ENCODE assay signal across 21 cellular contexts in genomic region chr2:159592446-159592845, GRCh38. TPM values are rescaled to one million over a fixed set of nuclear protein-coding genes. Genes with fewer than 3 reads are reported as not detected.
DNase-seq lines count a peak whose midpoint lies in the region; ATAC-seq, FAIRE-seq and TF ChIP-seq lines count a peak whose summit lies in the region.
"Had no signal": no experiment of that assay in that cellular context is flagged by ENCODE, and none has a peak within 500 bp of the region (broad histone marks: within the 10 kb centered on the region; RNA-seq: fewer than 3 reads in every experiment).

No MANE protein-coding gene starts in this region.

- ATAC-seq in right cardiac atrium (peak; percentile 50 to 68), GM19467 (IDR thresholded peaks at IDR 0.05; ENCODE audit: unreplicated experiment) (no peak)
- ATAC-seq: activated CD8-positive, alpha-beta T cell treated with anti-CD3 and anti-CD28 coated beads, Interleukin-2, amount 10 ng/mL, durations not matched to agents 7 days and 5 days; psoas muscle had no signal

- H3K9me3 ChIP-seq in right cardiac atrium (ENCODE audit: control insufficient read depth, low read length), result no peaks in the 10 kb centered on the region
- H3K9me3 ChIP-seq in ascending aorta, result no peaks in the 10 kb centered on the region
- H3K9me3 ChIP-seq: psoas muscle had no signal

- WGBS in right cardiac atrium, result 87% methylated on average over 3 of the region's 3 CpGs

- DNase-seq in MV-4-11 (lab: John Stamatoyannopoulos, UW) (peak; percentile 71), bronchial epithelial cell (ENCODE audit: low read depth) (no peak), right cardiac atrium (no peak), superior temporal gyrus (ENCODE audit: extremely low spot score) (peak; percentile 68), NCI-H774 (lab: John Stamatoyannopoulos, UW) (no peak), ascending aorta (ENCODE audit: low spot score in 2 of 2) (no peak)
- DNase-seq: activated CD8-positive, alpha-beta T cell treated with anti-CD3 and anti-CD28 coated beads, Interleukin-2, amount 10 ng/mL, durations not matched to agents 7 days and 5 days; activated gamma-delta T cell treated with Interleukin-2 at 50 U/mL for 16 hours; activated T-cell treated with anti-CD3 and anti-CD28 coated beads, Interleukin-2, amount 50 U/mL, for 1 hour; brain microvascular endothelial cell; DMS79; NCI-H1436; NCI-H510A; NK-92 treated with Interleukin-12 subunit alpha and Interleukin-12 subunit beta, amount 100 ng/mL, for 24 hours; psoas muscle; stimulated activated naive CD4-positive, alpha-beta T cell; T1000 had no signal

- H3K27ac ChIP-seq in right cardiac atrium (ENCODE audit: low read length) (no peak overlapping the region), ascending aorta (no peak overlapping the region)
- H3K27ac ChIP-seq: brain microvascular endothelial cell, psoas muscle, RWPE1, skin epidermis had no signal

- H3K36me3 ChIP-seq in bronchial epithelial cell (ENCODE audit: control insufficient read depth, insufficient read depth, low read length) (peaks cover 2% of the 10 kb centered on the region), ascending aorta (no peaks in the 10 kb centered on the region)
- H3K36me3 ChIP-seq: brain microvascular endothelial cell had no signal

- peaks cover 6% of the 10 kb centered on the region for H3K4me1 ChIP-seq in right cardiac atrium (ENCODE audit: control insufficient read depth, insufficient read depth, low read length)
- no peaks in the 10 kb centered on the region for H3K4me1 ChIP-seq in ascending aorta
- H3K4me1 ChIP-seq: psoas muscle had no signal

- intact Hi-C loops in right cardiac atrium (cut with DNase I), result no loop called here
- intact Hi-C loops in ascending aorta (cut with DNase I), result no loop called here

- TF ChIP-seq CTCF in bronchial epithelial cell (IDR thresholded peaks at IDR 0.05; ENCODE audit: insufficient read depth, low read length, severe bottlenecking), result no peak
- TF ChIP-seq CTCF in ascending aorta (IDR thresholded peaks at IDR 0.05), result no peak

- H3K4me3 ChIP-seq in bronchial epithelial cell (ENCODE audit: low read depth, low read length), result no peak overlapping the region
- H3K4me3 ChIP-seq in right cardiac atrium (ENCODE audit: low read length), result no peak overlapping the region
- H3K4me3 ChIP-seq in ascending aorta, result no peak overlapping the region
- H3K4me3 ChIP-seq: psoas muscle, skin epidermis had no signal

- peak; percentile 96 for FAIRE-seq in bronchial epithelial cell (lab: Jason Lieb, UNC)
- FAIRE-seq: GM19239 had no signal

- H3K27me3 ChIP-seq in bronchial epithelial cell (ENCODE audit: control insufficient read depth, insufficient read depth, low read length) (no peaks in the 10 kb centered on the region), right cardiac atrium (ENCODE audit: control insufficient read depth, insufficient read depth) (no peaks in the 10 kb centered on the region), ascending aorta (no peaks in the 10 kb centered on the region)
- H3K27me3 ChIP-seq: brain microvascular endothelial cell had no signal

RNA-seq across cellular contexts. Expression of gene BAZ2B, which starts 23.9 kb away (rescaled TPM):
- total RNA-seq in bronchial epithelial cell (37.4 and 51.0 TPM in 2 replicates), right cardiac atrium (10 to 100 TPM; 34.8 to 43.2 (median 41.8) TPM), ascending aorta (30.8 TPM)
- 16.1 TPM for polyA plus RNA-seq in right cardiac atrium

Comparison
In these comparisons a context has a peak if more than half of its experiments do, and no peak if none do; other contexts are left out.
1. DNase-seq: peak in MV-4-11 (single experiment) and superior temporal gyrus (single experiment); none in bronchial epithelial cell (single experiment), right cardiac atrium (0 of 3), NCI-H774 (single experiment) and ascending aorta (0 of 2).